ENCODE assay signal across 25 cellular contexts in the genomic region with DNA sequence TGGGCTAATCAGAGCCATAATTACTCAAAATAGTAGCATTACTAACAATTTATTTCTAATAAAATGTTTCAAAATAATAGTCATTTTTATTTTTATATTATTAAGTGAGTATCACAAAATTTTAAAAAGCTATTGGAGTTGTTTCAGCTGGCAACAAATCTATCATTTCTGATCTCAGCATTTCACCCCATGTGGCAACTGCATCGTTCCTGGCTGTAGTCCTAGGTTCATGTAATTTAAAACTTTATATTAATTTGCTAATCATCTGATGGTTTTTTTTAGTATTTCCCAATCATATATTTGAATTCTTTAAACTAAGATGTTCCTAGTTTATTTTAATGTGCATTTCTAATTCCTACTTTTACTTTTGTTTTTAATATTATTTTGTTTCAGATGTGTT.
A peak's percentile ranks its signal among the peaks of the same experiment; 100 is the strongest.
DNase-seq lines count a peak whose midpoint lies in the region; ATAC-seq, FAIRE-seq and TF ChIP-seq lines count a peak whose summit lies in the region.
"Had no signal": no experiment of that assay in that cellular context is flagged by ENCODE, and none has a peak within 500 bp of the region (broad histone marks: within the 10 kb centered on the region; RNA-seq: fewer than 3 reads in every experiment).

No MANE protein-coding gene starts in this region.

- H3K9me3 ChIP-seq in SK-N-SH (no peaks in the 10 kb centered on the region), keratinocyte (ENCODE audit: control insufficient read depth, low read depth, low read length) (no peaks in the 10 kb centered on the region), esophagus muscularis mucosa (peaks cover 0 to 8% (median 0%) of the 10 kb centered on the region in 4 donors)

- ATAC-seq in SK-N-SH treated with all-trans-retinoic acid at 6 μM for 48 hours (no peak), GM21619 (IDR thresholded peaks at IDR 0.05; ENCODE audit: unreplicated experiment) (no peak)
- ATAC-seq: activated CD8-positive, alpha-beta memory T cell treated with anti-CD3 and anti-CD28 coated beads, Interleukin-2, amount 10 ng/mL, durations not matched to agents 7 days and 5 days; activated naive CD8-positive, alpha-beta T cell treated with anti-CD3 and anti-CD28 coated beads, Interleukin-2, amount 50 U/mL, for 24 hours; left ventricle myocardium superior had no signal

- H3K9ac ChIP-seq in SK-N-SH = no peak overlapping the region
- H3K9ac ChIP-seq in keratinocyte (ENCODE audit: control insufficient read depth, extremely low read depth, insufficient read depth, low read length) = no peak overlapping the region

- TF ChIP-seq RAD21 in SK-N-SH (IDR thresholded peaks at IDR 0.05; ENCODE audit: low read length) = no peak

- 65% methylated on average over 1 of the region's 1 CpG for WGBS in SK-N-SH (ENCODE audit: low lambda C conversion rate)
- 73% methylated on average over 1 of the region's 1 CpG for WGBS in esophagus muscularis mucosa

- FAIRE-seq in keratinocyte (lab: Jason Lieb, UNC) = no peak
- FAIRE-seq in D721Med (lab: Jason Lieb, UNC) = no peak
- FAIRE-seq: frontal cortex, GM12891 had no signal

- no peak for DNase-seq in SK-N-SH
- no peak for DNase-seq in coronary artery (ENCODE audit: low spot score)
- DNase-seq in keratinocyte (ENCODE audit: low read depth, low spot score) = no peak
- no peak for DNase-seq in esophagus muscularis mucosa (ENCODE audit: extremely low spot score)
- DNase-seq in D721Med (ENCODE audit: insufficient read length, low spot score) = no peak
- no peak for DNase-seq in effector CD8-positive, alpha-beta T cell (lab: John Stamatoyannopoulos, UW)
- DNase-seq: 8988T; activated CD4-positive, CD25-positive, alpha-beta regulatory T cell treated with anti-CD3 and anti-CD28 coated beads, Interleukin-2, amount 50 U/mL, for 72 hours; activated CD8-positive, alpha-beta memory T cell treated with anti-CD3 and anti-CD28 coated beads, Interleukin-2, amount 10 ng/mL, durations not matched to agents 7 days and 5 days; activated naive CD8-positive, alpha-beta T cell treated with anti-CD3 and anti-CD28 coated beads, Interleukin-2, amount 50 U/mL, for 24 hours; caudate nucleus; DMS153; effector CD4-positive, alpha-beta T cell; KBM-7; left ventricle myocardium superior; NCI-H1092; NCI-H748 treated with DMSO at 0.1 percent for 48 hours; sigmoid colon; stimulated activated CD4-positive, alpha-beta T cell treated with anti-CD3 and anti-CD28 coated beads, Interleukin-2, amount 100 ng/mL, for 48 hours; T-helper 9 cell had no signal

- H3K36me3 ChIP-seq in SK-N-SH (replicated peaks in 1 of 2; ENCODE audit: control insufficient read depth in 1 of 2, insufficient read depth in 2 of 2, low read length in 1 of 2) = no peaks in the 10 kb centered on the region
- no peaks in the 10 kb centered on the region for H3K36me3 ChIP-seq in keratinocyte (ENCODE audit: control insufficient read depth in 2 of 2, extremely low read depth in 1 of 2, insufficient read depth in 2 of 2, low read length in 2 of 2)
- H3K36me3 ChIP-seq in esophagus muscularis mucosa = no peaks in the 10 kb centered on the region
- H3K36me3 ChIP-seq: sigmoid colon had no signal

- no peaks in the 10 kb centered on the region for H3K79me2 ChIP-seq in SK-N-SH (ENCODE audit: insufficient read depth)
- H3K79me2 ChIP-seq in keratinocyte (ENCODE audit: control insufficient read depth, insufficient read depth, low read length) = no peaks in the 10 kb centered on the region

- H4K20me1 ChIP-seq in SK-N-SH (ENCODE audit: insufficient read depth) (no peaks in the 10 kb centered on the region), keratinocyte (ENCODE audit: control insufficient read depth, extremely low read depth, insufficient read depth, low read length) (no peaks in the 10 kb centered on the region)

- H3K4me2 ChIP-seq in SK-N-SH = no peak overlapping the region
- H3K4me2 ChIP-seq in keratinocyte (ENCODE audit: control insufficient read depth, extremely low read depth, insufficient read depth, low read depth, low read length) = peak overlapping the region; percentile 82

- H3K4me1 ChIP-seq in SK-N-SH (ENCODE audit: control insufficient read depth in 1 of 2, insufficient read depth in 2 of 2, low read depth in 1 of 2, low read length in 1 of 2) = no peaks in the 10 kb centered on the region; a peak in 1 of 4 replicates
- H3K4me1 ChIP-seq in keratinocyte (ENCODE audit: control insufficient read depth, extremely low read depth, insufficient read depth, low read length) = peaks cover 22% of the 10 kb centered on the region
- H3K4me1 ChIP-seq in esophagus muscularis mucosa = no peaks in the 10 kb centered on the region
- H3K4me1 ChIP-seq: sigmoid colon had no signal

- TF ChIP-seq POLR2A in esophagus muscularis mucosa (IDR thresholded peaks at IDR 0.05; ENCODE audit: low read depth) = no peak

- POLR2A ChIA-PET in SK-N-SH (lab: Yijun Ruan, JAX) = no interaction called here

- CTCF ChIA-PET in SK-N-SH (lab: Yijun Ruan, JAX) = no interaction called here

- no peaks in the 10 kb centered on the region for H3F3A ChIP-seq in SK-N-SH (replicated peaks; ENCODE audit: insufficient read depth)

- H3K27ac ChIP-seq in SK-N-SH (ENCODE audit: low read depth in 2 of 2, low read length in 1 of 2) (peak overlapping the region in 1 of 2 experiments; percentile 68; a peak in 3 of 4 replicates), coronary artery (peak overlapping the region in 1 of 2 donors; percentile 73), keratinocyte (ENCODE audit: control insufficient read depth, insufficient read depth, low read length) (peak overlapping the region; percentile 76), esophagus muscularis mucosa (replicated peaks in 1 of 4) (peak overlapping the region in 1 of 4 donors; percentile 49)
- H3K27ac ChIP-seq: C4-2B had no signal

- intact Hi-C loops in esophagus muscularis mucosa (cut with DNase I) = no loop called here

- H2AFZ ChIP-seq in SK-N-SH (ENCODE audit: low read depth) = peak overlapping the region; percentile 87
- peak overlapping the region; percentile 68 for H2AFZ ChIP-seq in keratinocyte (ENCODE audit: control insufficient read depth, low read length)

- TF ChIP-seq EP300 in SK-N-SH (IDR thresholded peaks at IDR 0.05; ENCODE audit: borderline replicate concordance in 1 of 2, low read depth in 1 of 2, low read length in 1 of 2) = no peak
- TF ChIP-seq EP300 in esophagus muscularis mucosa (IDR thresholded peaks at IDR 0.05) = no peak

- no peaks in the 10 kb centered on the region for H3K9me1 ChIP-seq in keratinocyte (ENCODE audit: control insufficient read depth, extremely low read depth, insufficient read depth, low read length)

- dilution Hi-C loops in keratinocyte (cut with MboI; ENCODE audit: extremely low pct_ligation_motif_present, low sequenced_read_pairs) = no loop called here

- H3K27me3 ChIP-seq in SK-N-SH (ENCODE audit: insufficient read depth) (no peaks in the 10 kb centered on the region), keratinocyte (ENCODE audit: control insufficient read depth, extremely low read depth, insufficient read depth, low read length) (no peaks in the 10 kb centered on the region), esophagus muscularis mucosa (no peaks in the 10 kb centered on the region)
- H3K27me3 ChIP-seq: sigmoid colon had no signal

- H3K9me2 ChIP-seq in SK-N-SH = no peaks in the 10 kb centered on the region

- H3K4me3 ChIP-seq in SK-N-SH (ENCODE audit: low read depth in 2 of 2, low read length in 1 of 2) = no peak overlapping the region
- H3K4me3 ChIP-seq in coronary artery = peak overlapping the region; percentile 6
- peak overlapping the region in 1 of 3 experiments; percentile 1 for H3K4me3 ChIP-seq in keratinocyte (ENCODE audit: control insufficient read depth in 2 of 3, extremely low read depth in 1 of 3, insufficient read depth in 2 of 3, low read depth in 1 of 3, low read length in 3 of 3)
- H3K4me3 ChIP-seq in esophagus muscularis mucosa = no peak overlapping the region
- H3K4me3 ChIP-seq: sigmoid colon had no signal

- TF ChIP-seq CTCF in SK-N-SH (IDR thresholded peaks at IDR 0.05) (no peak), coronary artery (IDR thresholded peaks at IDR 0.05) (no peak), keratinocyte (optimal IDR thresholded peaks at IDR 0.05 in 1 of 3, IDR thresholded peaks at IDR 0.05 in 1 of 3, conservative IDR thresholded peaks at IDR 0.05 in 1 of 3; ENCODE audit: extremely low read depth in 1 of 3, insufficient read depth in 2 of 3, low read length in 3 of 3) (no peak), esophagus muscularis mucosa (IDR thresholded peaks at IDR 0.05) (no peak), D721Med (IDR thresholded peaks at IDR 0.05; ENCODE audit: insufficient read depth, missing control alignments) (no peak)

TF ChIP-seq in SK-N-SH, 30 proteins besides CTCF, POLR2A, EP300 and RAD21 (continues in another document):
- TF ChIP-seq CHD2 (IDR thresholded peaks at IDR 0.05; ENCODE audit: low read length, partially characterized antibody) (no peak), ELF1 (IDR thresholded peaks at IDR 0.05) (no peak), RCOR1 (IDR thresholded peaks at IDR 0.05; ENCODE audit: low read length) (no peak), YY1 (IDR thresholded peaks at IDR 0.05; ENCODE audit: low read depth) (no peak), MXI1 (IDR thresholded peaks at IDR 0.05; ENCODE audit: low read depth, low read length) (no peak), NRF1 (IDR thresholded peaks at IDR 0.05; ENCODE audit: low read depth, low read length) (no peak), FOXM1 (IDR thresholded peaks at IDR 0.05; ENCODE audit: low read depth) (no peak), SIN3A (IDR thresholded peaks at IDR 0.05; ENCODE audit: borderline replicate concordance, low read depth, low read length) (no peak), FOXJ3 (CRISPR knock-in tag; IDR thresholded peaks at IDR 0.05) (no peak), EZH2phosphoT487 (IDR thresholded peaks at IDR 0.05; ENCODE audit: borderline replicate concordance, low read depth) (no peak)

TF ChIP-seq in SK-N-SH treated with all-trans-retinoic acid at 6 μM for 48 hours, 23 proteins besides CTCF, POLR2A, EP300 and RAD21 (continues in another document):
- no peak for TF ChIP-seq TCF4 (CRISPR knock-in tag; IDR thresholded peaks at IDR 0.05; ENCODE audit: borderline replicate concordance)
- no peak for TF ChIP-seq RARB (CRISPR knock-in tag; IDR thresholded peaks at IDR 0.05)
- no peak for TF ChIP-seq TOX (CRISPR knock-in tag; IDR thresholded peaks at IDR 0.05; ENCODE audit: borderline replicate concordance)
- no peak for TF ChIP-seq SNAI2 (CRISPR knock-in tag; IDR thresholded peaks at IDR 0.05)
- TF ChIP-seq, protein P1, sequence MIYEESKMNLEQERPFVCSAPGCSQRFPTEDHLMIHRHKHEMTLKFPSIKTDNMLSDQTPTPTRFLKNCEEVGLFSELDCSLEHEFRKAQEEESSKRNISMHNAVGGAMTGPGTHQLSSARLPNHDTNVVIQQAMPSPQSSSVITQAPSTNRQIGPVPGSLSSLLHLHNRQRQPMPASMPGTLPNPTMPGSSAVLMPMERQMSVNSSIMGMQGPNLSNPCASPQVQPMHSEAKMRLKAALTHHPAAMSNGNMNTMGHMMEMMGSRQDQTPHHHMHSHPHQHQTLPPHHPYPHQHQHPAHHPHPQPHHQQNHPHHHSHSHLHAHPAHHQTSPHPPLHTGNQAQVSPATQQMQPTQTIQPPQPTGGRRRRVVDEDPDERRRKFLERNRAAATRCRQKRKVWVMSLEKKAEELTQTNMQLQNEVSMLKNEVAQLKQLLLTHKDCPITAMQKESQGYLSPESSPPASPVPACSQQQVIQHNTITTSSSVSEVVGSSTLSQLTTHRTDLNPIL (CRISPR knock-in tag; IDR thresholded peaks at IDR 0.05; ENCODE audit: low read depth) = no peak
- TF ChIP-seq GLIS3 (CRISPR knock-in tag; IDR thresholded peaks at IDR 0.05) = no peak
